In genomic region chr9:214488-215448, GRCh38 we compare ENCODE assay signal across 1 cellular context.
A peak's percentile ranks its signal among the peaks of the same experiment; 100 is the strongest.
TF ChIP-seq lines count a peak whose summit lies in the region.

Gene DOCK8, plus strand, starts transcription at chr9:214865. Its CDS starts 112 bp downstream, at chr9:214977.

TF ChIP-seq in HepG2, 621 proteins besides CTCF, POLR2A, EP300 and RAD21 (continued from another document and continues in another):
- TF ChIP-seq ZNF841 (CRISPR knock-in tag; IDR thresholded peaks at IDR 0.05; ENCODE audit: borderline replicate concordance) (no peak), ARID2 (CRISPR knock-in tag; IDR thresholded peaks at IDR 0.05; ENCODE audit: borderline replicate concordance) (no peak), HNRNPK (IDR thresholded peaks at IDR 0.05; ENCODE audit: low read depth, low read length, poor library complexity, severe bottlenecking) (no peak), ZFP91 (CRISPR knock-in tag; IDR thresholded peaks at IDR 0.05; ENCODE audit: borderline replicate concordance) (peak; percentile 59; the same call in 1 of the 2 replicates), ZNF331 (CRISPR knock-in tag; IDR thresholded peaks at IDR 0.05) (no peak), ZNF776 (CRISPR knock-in tag; IDR thresholded peaks at IDR 0.05) (0 out of 2 replicates have a peak, but pooled peaks have one; percentile 45), YEATS4 (CRISPR knock-in tag; IDR thresholded peaks at IDR 0.05; ENCODE audit: borderline replicate concordance) (peak; percentile 57; the same call in 1 of the 2 replicates), TRAFD1 (CRISPR knock-in tag; IDR thresholded peaks at IDR 0.05; ENCODE audit: borderline replicate concordance) (no peak), ZNF609 (CRISPR knock-in tag; IDR thresholded peaks at IDR 0.05; ENCODE audit: borderline replicate concordance) (no peak), HBP1 (CRISPR knock-in tag; IDR thresholded peaks at IDR 0.05; ENCODE audit: low read depth) (no peak), ZNF280B (CRISPR knock-in tag; IDR thresholded peaks at IDR 0.05; ENCODE audit: borderline replicate concordance) (no peak), THRA (CRISPR knock-in tag; IDR thresholded peaks at IDR 0.05; ENCODE audit: borderline replicate concordance) (no peak), UBTF (CRISPR knock-in tag; IDR thresholded peaks at IDR 0.05) (peak; percentile 98), ZNF784 (CRISPR knock-in tag; IDR thresholded peaks at IDR 0.05; ENCODE audit: borderline replicate concordance) (no peak), IKZF4 (CRISPR knock-in tag; IDR thresholded peaks at IDR 0.05; ENCODE audit: borderline replicate concordance, low read depth, not compliant biosample characterization) (no peak), SOX5 (CRISPR knock-in tag; IDR thresholded peaks at IDR 0.05; ENCODE audit: borderline replicate concordance) (no peak), CCAR2 (optimal IDR thresholded peaks at IDR 0.05; ENCODE audit: low read depth, low read length) (no peak), FOXP4 (CRISPR knock-in tag; IDR thresholded peaks at IDR 0.05) (no peak), ZSCAN21 (CRISPR knock-in tag; IDR thresholded peaks at IDR 0.05; ENCODE audit: borderline replicate concordance) (peak; percentile 59), EED (CRISPR knock-in tag; IDR thresholded peaks at IDR 0.05) (0 out of 2 replicates have a peak, but pooled peaks have one; percentile 13), ZNF546 (CRISPR knock-in tag; conservative IDR thresholded peaks at IDR 0.05) (peak; percentile 36; the same call in 1 of the 2 replicates), ZIK1 (CRISPR knock-in tag; IDR thresholded peaks at IDR 0.05; ENCODE audit: borderline replicate concordance, low read depth) (peak; percentile 20; the same call in 1 of the 2 replicates), ZNF138 (CRISPR knock-in tag; IDR thresholded peaks at IDR 0.05; ENCODE audit: low read depth) (no peak; the same call in 1 of the 2 replicates), ZFX (CRISPR knock-in tag; IDR thresholded peaks at IDR 0.05; ENCODE audit: low read depth) (peak; percentile 77), ZNF607 (CRISPR knock-in tag; IDR thresholded peaks at IDR 0.05; ENCODE audit: borderline replicate concordance) (no peak; the same call in 1 of the 2 replicates), ZFY (CRISPR knock-in tag; IDR thresholded peaks at IDR 0.05) (peak; percentile 67), GPBP1L1 (CRISPR knock-in tag; IDR thresholded peaks at IDR 0.05) (no peak), GATAD1 (CRISPR knock-in tag; IDR thresholded peaks at IDR 0.05) (no peak), DR1 (CRISPR knock-in tag; IDR thresholded peaks at IDR 0.05) (no peak), ATAD3A (CRISPR knock-in tag; IDR thresholded peaks at IDR 0.05) (no peak), MAZ (IDR thresholded peaks at IDR 0.05; ENCODE audit: borderline replicate concordance, low read depth, low read length) (no peak), MAZ (CRISPR knock-in tag; IDR thresholded peaks at IDR 0.05; ENCODE audit: low read depth) (peak; percentile 60), ZNF792 (CRISPR knock-in tag; IDR thresholded peaks at IDR 0.05) (peak; percentile 22; the same call in 1 of the 2 replicates), ZNF577 (CRISPR knock-in tag; IDR thresholded peaks at IDR 0.05; ENCODE audit: borderline replicate concordance, low read depth) (no peak), DRAP1 (CRISPR knock-in tag; IDR thresholded peaks at IDR 0.05) (no peak), ERF (CRISPR knock-in tag; IDR thresholded peaks at IDR 0.05) (no peak)
